Comparison of ENCODE assay signal across 8 cellular contexts in the genomic region with DNA sequence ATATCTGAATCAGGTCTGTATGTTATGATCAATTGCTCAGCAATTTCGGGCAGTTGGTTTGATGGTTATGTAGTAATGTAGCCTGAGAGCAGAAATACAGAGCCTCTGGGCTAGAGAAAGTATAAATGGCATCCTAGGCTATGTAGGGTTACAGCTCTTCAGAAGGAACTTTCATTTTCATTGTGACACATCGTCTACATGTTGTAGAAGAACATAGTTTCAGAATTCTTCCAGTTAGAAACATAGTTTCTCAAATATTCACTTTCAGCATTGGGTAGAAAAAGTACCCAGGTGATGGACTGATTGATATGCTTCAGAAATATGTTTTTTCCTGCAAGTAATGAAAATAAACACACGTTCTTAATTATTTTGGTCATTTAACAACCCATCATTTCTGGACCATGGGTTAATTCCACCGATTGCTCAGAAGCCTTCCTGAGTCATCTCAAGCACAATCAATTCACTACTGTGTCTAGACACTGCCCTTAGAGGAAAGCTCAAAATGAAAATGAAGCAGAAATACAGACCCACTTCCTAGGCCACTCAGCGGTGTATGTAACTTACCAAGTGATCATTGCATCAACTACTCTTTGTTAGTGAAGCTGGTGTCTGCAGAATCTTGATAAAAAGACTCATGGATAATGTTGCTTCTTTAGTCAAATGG.
DNase-seq lines count a peak whose midpoint lies in the region; ATAC-seq and TF ChIP-seq lines count a peak whose summit lies in the region.

No MANE protein-coding gene starts in this region.

- H3K9me3 ChIP-seq in T-helper 17 cell (ENCODE audit: control insufficient read depth, low read length, poor library complexity, severe bottlenecking) (no peaks in the 10 kb centered on the region), upper lobe of right lung (no peaks in the 10 kb centered on the region), ovary (no peaks in the 10 kb centered on the region)

- no peaks in the 10 kb centered on the region for H3K36me3 ChIP-seq in upper lobe of right lung
- H3K36me3 ChIP-seq in ovary = no peaks in the 10 kb centered on the region

- H3K27ac Mint-ChIP-seq in T-helper 17 cell = peak overlapping the region; percentile 45

- 86 to 92% (median 88%) methylated on average over 5 of the region's 5 CpGs for WGBS in ovary, 3 donors

- H3K4me3 Mint-ChIP-seq in T-helper 17 cell = peak overlapping the region; percentile 81

- H3K27me3 Mint-ChIP-seq in T-helper 17 cell = peaks cover 8% of the 10 kb centered on the region

- peaks cover 10% of the 10 kb centered on the region for H3K4me1 Mint-ChIP-seq in T-helper 17 cell

- peak; percentile 95 for ATAC-seq in HG02973 (IDR thresholded peaks at IDR 0.05; ENCODE audit: unreplicated experiment)
- peak; percentile 74 for ATAC-seq in T-helper 17 cell
- ATAC-seq in upper lobe of right lung = peak; percentile 40

- TF ChIP-seq EP300 in ovary (IDR thresholded peaks at IDR 0.05) = no peak

- H3K4me1 ChIP-seq in upper lobe of right lung (peaks cover 17% of the 10 kb centered on the region), ovary (ENCODE audit: insufficient read depth) (no peaks in the 10 kb centered on the region)

- TF ChIP-seq CTCF in upper lobe of right lung (IDR thresholded peaks at IDR 0.05) (no peak), ovary (IDR thresholded peaks at IDR 0.05) (no peak)

- no peak overlapping the region for H3K4me3 ChIP-seq in upper lobe of right lung
- no peak overlapping the region for H3K4me3 ChIP-seq in ovary

- H3K27me3 ChIP-seq in upper lobe of right lung (no peaks in the 10 kb centered on the region), ovary (no peaks in the 10 kb centered on the region)

- H3K27ac ChIP-seq in upper lobe of right lung (peak overlapping the region; percentile 32), ovary (no peak overlapping the region)

- DNase-seq in stimulated activated CD4-positive, alpha-beta T cell treated with anti-CD3 and anti-CD28 coated beads, Interleukin-15, amount 100 ng/mL, for 24 hours = peak; percentile 37
- DNase-seq in stimulated activated CD4-positive, alpha-beta T cell treated with anti-CD3 and anti-CD28 coated beads, Interleukin-12 subunit alpha, Interleukin-12 subunit beta, amount 100 ng/mL, for 4 hours = no peak
- DNase-seq in T-helper 17 cell = no peak
- DNase-seq in upper lobe of right lung = no peak
- DNase-seq in ovary = no peak
- no peak for DNase-seq in central memory CD4-positive, alpha-beta T cell
- no peak for DNase-seq in NCI-H1417 (lab: John Stamatoyannopoulos, UW)

- no peak for TF ChIP-seq POLR2A in ovary (IDR thresholded peaks at IDR 0.05)

- H3K36me3 Mint-ChIP-seq in T-helper 17 cell (ENCODE audit: low read depth) = no peaks in the 10 kb centered on the region

- intact Hi-C loops in upper lobe of right lung (cut with DNase I) (no loop called here), ovary (cut with DNase I) (no loop called here)

Comparison
In these comparisons a context has a peak if more than half of its experiments do, and no peak if none do; other contexts are left out.
1. ATAC-seq: peak in every context shown above with its lines; median percentile 95 in HG02973; 74 in T-helper 17 cell; 40 in upper lobe of right lung.